Comparison of ENCODE assay signal across 15 cellular contexts in the genomic region with DNA sequence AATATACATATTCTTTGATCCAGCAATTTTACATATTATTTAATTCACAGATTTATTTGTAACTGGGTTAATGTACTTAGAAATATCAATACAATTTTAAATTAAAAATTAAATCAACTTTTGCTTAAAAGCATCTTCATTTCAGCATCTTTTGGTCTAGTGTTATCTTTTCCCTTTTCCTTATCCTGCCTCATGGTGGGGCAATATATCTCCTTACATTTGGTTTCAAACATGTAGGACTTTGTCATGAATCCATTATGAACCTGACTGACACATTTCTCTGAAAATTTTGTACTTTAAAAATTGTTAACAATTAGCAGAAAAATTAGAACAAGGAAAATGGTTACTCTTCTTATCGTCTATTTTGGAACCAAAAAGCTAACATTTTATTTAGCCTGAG. TPM values are rescaled to one million over a fixed set of nuclear protein-coding genes. Genes with fewer than 3 reads are reported as not detected.
DNase-seq lines count a peak whose midpoint lies in the region; ATAC-seq and TF ChIP-seq lines count a peak whose summit lies in the region.
"Had no signal": no experiment of that assay in that cellular context is flagged by ENCODE, and none has a peak within 500 bp of the region (broad histone marks: within the 10 kb centered on the region; RNA-seq: fewer than 3 reads in every experiment).

No MANE protein-coding gene starts in this region.

- TF ChIP-seq RAD21 in SK-N-SH (IDR thresholded peaks at IDR 0.05; ENCODE audit: low read length): peak; percentile 12; the same call in 1 of the 2 replicates

- H3K27ac ChIP-seq in SK-N-SH (ENCODE audit: low read depth in 2 of 2, low read length in 1 of 2) (no peak overlapping the region), dorsolateral prefrontal cortex (peak overlapping the region in 30 of 59 donors; percentile 9 to 83 (median 50))
- H3K27ac ChIP-seq: 22Rv1, GM23248, HL-60 had no signal

- 76% methylated on average over 1 of the region's 1 CpG for WGBS in SK-N-SH (ENCODE audit: low lambda C conversion rate)

- no peaks in the 10 kb centered on the region for H3K27me3 ChIP-seq in SK-N-SH (ENCODE audit: insufficient read depth)
- no peaks in the 10 kb centered on the region for H3K27me3 ChIP-seq in dorsolateral prefrontal cortex

- DNase-seq in DMS 273 (lab: John Stamatoyannopoulos, UW; ENCODE audit: unreplicated experiment) (peak; percentile 3), DMS 273 treated with DMSO at 0.1 percent for 48 hours (lab: John Stamatoyannopoulos, UW) (no peak), SK-N-SH (no peak), dorsolateral prefrontal cortex (no peak), pons (ENCODE audit: low spot score) (peak; percentile 52), activated T-cell treated with anti-CD3 and anti-CD28 coated beads for 4 hours (no peak)
- DNase-seq in activated CD4-positive, alpha-beta T cell treated with anti-CD3 and anti-CD28 coated beads for 4 hours: no peak
- DNase-seq: Caco-2; CD8-positive, alpha-beta T cell; GM23248 had no signal

- intact Hi-C loops in dorsolateral prefrontal cortex (cut with DNase I): loop anchor here (5.0 to 10.0 kb wide), 3 partner anchors 46 to 86 kb away; no protein-coding TSS in a partner anchor

- H3K4me2 ChIP-seq in SK-N-SH: no peak overlapping the region

- no peak overlapping the region for H3K9ac ChIP-seq in SK-N-SH
- H3K9ac ChIP-seq: GM23248 had no signal

- no peak overlapping the region for H3K4me3 ChIP-seq in SK-N-SH (ENCODE audit: low read depth in 2 of 2, low read length in 1 of 2)
- no peak overlapping the region for H3K4me3 ChIP-seq in dorsolateral prefrontal cortex
- H3K4me3 ChIP-seq: GM23248 had no signal

- H4K20me1 ChIP-seq in SK-N-SH (ENCODE audit: insufficient read depth): no peaks in the 10 kb centered on the region

- CTCF ChIA-PET in SK-N-SH (lab: Yijun Ruan, JAX): interaction anchor here (1.3 kb wide), 1 partner anchor 10 kb away, joined by 3 read pairs; no protein-coding TSS in a partner anchor

- H3K79me2 ChIP-seq in SK-N-SH (ENCODE audit: insufficient read depth): no peaks in the 10 kb centered on the region

- H2AFZ ChIP-seq in SK-N-SH (ENCODE audit: low read depth): no peak overlapping the region
- H2AFZ ChIP-seq: GM23248 had no signal

- H3F3A ChIP-seq in SK-N-SH (replicated peaks; ENCODE audit: insufficient read depth): no peaks in the 10 kb centered on the region

- H3K9me2 ChIP-seq in SK-N-SH: no peaks in the 10 kb centered on the region

- TF ChIP-seq EP300 in SK-N-SH (IDR thresholded peaks at IDR 0.05; ENCODE audit: borderline replicate concordance in 1 of 2, low read depth in 1 of 2, low read length in 1 of 2): no peak

- no peaks in the 10 kb centered on the region for H3K9me3 ChIP-seq in SK-N-SH
- H3K9me3 ChIP-seq: Caco-2 had no signal

- H3K36me3 ChIP-seq in SK-N-SH (replicated peaks in 1 of 2; ENCODE audit: control insufficient read depth in 1 of 2, insufficient read depth in 2 of 2, low read length in 1 of 2): no peaks in the 10 kb centered on the region

- POLR2A ChIA-PET in SK-N-SH (lab: Yijun Ruan, JAX): no interaction called here

- peaks cover 0 to 8% of the 10 kb centered on the region in 2 experiments; a peak in 2 of 4 replicates for H3K4me1 ChIP-seq in SK-N-SH (ENCODE audit: control insufficient read depth in 1 of 2, insufficient read depth in 2 of 2, low read depth in 1 of 2, low read length in 1 of 2)
- H3K4me1 ChIP-seq: Caco-2 had no signal

- TF ChIP-seq CTCF in SK-N-SH (IDR thresholded peaks at IDR 0.05) (no peak), dorsolateral prefrontal cortex (IDR thresholded peaks at IDR 0.05 in 54 of 56, conservative IDR thresholded peaks at IDR 0.05 in 2 of 56; ENCODE audit: low read depth in 1 of 56, partially characterized antibody in 56 of 56) (peak in 30 of 56 donors; percentile 8 to 58 (median 29))

- ATAC-seq in SK-N-SH treated with all-trans-retinoic acid at 6 μM for 48 hours: no peak
- ATAC-seq: CD8-positive, alpha-beta T cell; HCT116 had no signal

TF ChIP-seq in SK-N-SH, 30 proteins besides CTCF, POLR2A, EP300 and RAD21:
- TF ChIP-seq NFIC (IDR thresholded peaks at IDR 0.05; ENCODE audit: borderline replicate concordance) (no peak), YY1 (IDR thresholded peaks at IDR 0.05; ENCODE audit: low read depth) (no peak), GATA2 (CRISPR knock-in tag; IDR thresholded peaks at IDR 0.05) (no peak), MXI1 (IDR thresholded peaks at IDR 0.05; ENCODE audit: low read depth, low read length) (no peak), ELF1 (IDR thresholded peaks at IDR 0.05) (no peak)
- TF ChIP-seq, protein P1, sequence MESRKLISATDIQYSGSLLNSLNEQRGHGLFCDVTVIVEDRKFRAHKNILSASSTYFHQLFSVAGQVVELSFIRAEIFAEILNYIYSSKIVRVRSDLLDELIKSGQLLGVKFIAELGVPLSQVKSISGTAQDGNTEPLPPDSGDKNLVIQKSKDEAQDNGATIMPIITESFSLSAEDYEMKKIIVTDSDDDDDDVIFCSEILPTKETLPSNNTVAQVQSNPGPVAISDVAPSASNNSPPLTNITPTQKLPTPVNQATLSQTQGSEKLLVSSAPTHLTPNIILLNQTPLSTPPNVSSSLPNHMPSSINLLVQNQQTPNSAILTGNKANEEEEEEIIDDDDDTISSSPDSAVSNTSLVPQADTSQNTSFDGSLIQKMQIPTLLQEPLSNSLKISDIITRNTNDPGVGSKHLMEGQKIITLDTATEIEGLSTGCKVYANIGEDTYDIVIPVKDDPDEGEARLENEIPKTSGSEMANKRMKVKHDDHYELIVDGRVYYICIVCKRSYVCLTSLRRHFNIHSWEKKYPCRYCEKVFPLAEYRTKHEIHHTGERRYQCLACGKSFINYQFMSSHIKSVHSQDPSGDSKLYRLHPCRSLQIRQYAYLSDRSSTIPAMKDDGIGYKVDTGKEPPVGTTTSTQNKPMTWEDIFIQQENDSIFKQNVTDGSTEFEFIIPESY (IDR thresholded peaks at IDR 0.05; ENCODE audit: borderline replicate concordance, low read depth): no peak

TF ChIP-seq in SK-N-SH treated with all-trans-retinoic acid at 6 μM for 48 hours, 23 proteins besides CTCF, POLR2A, EP300 and RAD21:
- no peak for TF ChIP-seq BACH2 (CRISPR knock-in tag; IDR thresholded peaks at IDR 0.05; ENCODE audit: borderline replicate concordance)
- no peak for TF ChIP-seq GLIS3 (CRISPR knock-in tag; IDR thresholded peaks at IDR 0.05)
- no peak for TF ChIP-seq ZFP3 (CRISPR knock-in tag; IDR thresholded peaks at IDR 0.05)
- no peak for TF ChIP-seq OSR1 (CRISPR knock-in tag; IDR thresholded peaks at IDR 0.05)
- TF ChIP-seq ZNF70 (CRISPR knock-in tag; IDR thresholded peaks at IDR 0.05): no peak
- TF ChIP-seq, protein P2, sequence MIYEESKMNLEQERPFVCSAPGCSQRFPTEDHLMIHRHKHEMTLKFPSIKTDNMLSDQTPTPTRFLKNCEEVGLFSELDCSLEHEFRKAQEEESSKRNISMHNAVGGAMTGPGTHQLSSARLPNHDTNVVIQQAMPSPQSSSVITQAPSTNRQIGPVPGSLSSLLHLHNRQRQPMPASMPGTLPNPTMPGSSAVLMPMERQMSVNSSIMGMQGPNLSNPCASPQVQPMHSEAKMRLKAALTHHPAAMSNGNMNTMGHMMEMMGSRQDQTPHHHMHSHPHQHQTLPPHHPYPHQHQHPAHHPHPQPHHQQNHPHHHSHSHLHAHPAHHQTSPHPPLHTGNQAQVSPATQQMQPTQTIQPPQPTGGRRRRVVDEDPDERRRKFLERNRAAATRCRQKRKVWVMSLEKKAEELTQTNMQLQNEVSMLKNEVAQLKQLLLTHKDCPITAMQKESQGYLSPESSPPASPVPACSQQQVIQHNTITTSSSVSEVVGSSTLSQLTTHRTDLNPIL (CRISPR knock-in tag; IDR thresholded peaks at IDR 0.05; ENCODE audit: low read depth): no peak
- TF ChIP-seq ZNF8 (CRISPR knock-in tag; IDR thresholded peaks at IDR 0.05): no peak
- no peak for TF ChIP-seq ZC3H10 (CRISPR knock-in tag; IDR thresholded peaks at IDR 0.05)
- no peak for TF ChIP-seq ARNTL (CRISPR knock-in tag; IDR thresholded peaks at IDR 0.05; ENCODE audit: borderline replicate concordance, low read depth)

RNA-seq across cellular contexts. Expression of a gene that starts 42.8 kb away (rescaled TPM):
- polyA plus RNA-seq in SK-N-SH (2012; rRNA removed): 0.69 and 1.5 TPM in 2 replicates
- polyA plus RNA-seq in SK-N-SH (2012; cell fraction: cytosol; rRNA removed): 1.4 and 1.6 TPM in 2 replicates
- 2.2 and 2.8 TPM in 2 replicates for polyA plus RNA-seq in SK-N-SH (2012; cell fraction: nucleus; rRNA removed)
- total RNA-seq in dorsolateral prefrontal cortex: 100 to 1,000 TPM; 454 to 846 (median 697) TPM
- total RNA-seq: CD8-positive, alpha-beta T cell had no signal
- polyA plus RNA-seq: CD14-positive monocyte had no signal

Comparison
In these comparisons a context has a peak if more than half of its experiments do, and no peak if none do; other contexts are left out.
1. DNase-seq: peak in DMS 273 (single experiment) and pons (single experiment); none in DMS 273 treated with DMSO at 0.1 percent for 48 hours (single experiment), SK-N-SH (single experiment), dorsolateral prefrontal cortex (0 of 10), activated T-cell treated with anti-CD3 and anti-CD28 coated beads for 4 hours (single experiment) and activated CD4-positive, alpha-beta T cell treated with anti-CD3 and anti-CD28 coated beads for 4 hours (0 of 2).
2. H3K27ac ChIP-seq: peak in dorsolateral prefrontal cortex (30 of 59); none in SK-N-SH (0 of 2).